8 cellular contexts compared by ENCODE assay signal in genomic region chr1:42756956-42757891, GRCh38. TPM values are rescaled to one million over a fixed set of nuclear protein-coding genes. Genes with fewer than 3 reads are reported as not detected.
DNase-seq lines count a peak whose midpoint lies in the region; ATAC-seq and TF ChIP-seq lines count a peak whose summit lies in the region.

No MANE protein-coding gene starts in this region.

- H3K4me3 ChIP-seq in CD8-positive, alpha-beta memory T cell (ENCODE audit: low read length): no peak overlapping the region
- H3K4me3 ChIP-seq in HAP-1 (no peak overlapping the region), body of pancreas (no peak overlapping the region), kidney epithelial cell (ENCODE audit: low read depth, low read length) (no peak overlapping the region), transverse colon (no peak overlapping the region)

- no peaks in the 10 kb centered on the region for H3K4me1 ChIP-seq in CD8-positive, alpha-beta memory T cell (ENCODE audit: insufficient read depth, low read length)
- H3K4me1 ChIP-seq in HAP-1 (no peaks in the 10 kb centered on the region), body of pancreas (no peaks in the 10 kb centered on the region), transverse colon (no peaks in the 10 kb centered on the region)

- H3K9me3 ChIP-seq in CD8-positive, alpha-beta memory T cell (ENCODE audit: low read length): no peaks in the 10 kb centered on the region
- H3K9me3 ChIP-seq in HAP-1: no peaks in the 10 kb centered on the region
- H3K9me3 ChIP-seq in body of pancreas: no peaks in the 10 kb centered on the region
- no peaks in the 10 kb centered on the region for H3K9me3 ChIP-seq in transverse colon

- no peaks in the 10 kb centered on the region for H3K9me3 Mint-ChIP-seq in CD8-positive, alpha-beta memory T cell

- no peak for TF ChIP-seq EP300 in transverse colon (IDR thresholded peaks at IDR 0.05; ENCODE audit: low read depth)

- in situ Hi-C loops in HAP-1 (cut with MboI; ENCODE audit: low sequenced_read_pairs): no loop called here
- in situ Hi-C loops in transverse colon (cut with MboI; ENCODE audit: low pct_ligation_motif_present in 1 of 4, low pct_unique_long_range_greater_than_20kb in 1 of 4, low sequenced_read_pairs in 3 of 4): loop anchor here in 2 of 4 donors (25.0 kb wide), 1 partner anchor 420 kb away; the partner anchor contains the start of gene FOXJ3 (in 2 of the 2)

- peak overlapping the region in 5 of 8 donors; percentile 46 to 88 (median 80) for H3K27ac Mint-ChIP-seq in CD8-positive, alpha-beta memory T cell

- CTCF ChIA-PET in CD8-positive, alpha-beta memory T cell (lab: Charles Lee): interaction anchor here (3.0 kb wide), 1 partner anchor 9 kb away, joined by 17 read pairs; the partner anchor contains the start of genes C1orf50 and P3H1

- peaks cover under 1 to 4% (median 3%) of the 10 kb centered on the region in 3 donors for H3K4me1 Mint-ChIP-seq in CD8-positive, alpha-beta memory T cell

- H3K27me3 Mint-ChIP-seq in CD8-positive, alpha-beta memory T cell: no peaks in the 10 kb centered on the region

- H3K27me3 ChIP-seq in CD8-positive, alpha-beta memory T cell (ENCODE audit: insufficient read depth, low read length, poor library complexity, severe bottlenecking): no peaks in the 10 kb centered on the region
- H3K27me3 ChIP-seq in HAP-1 (ENCODE audit: low read depth) (no peaks in the 10 kb centered on the region), body of pancreas (no peaks in the 10 kb centered on the region), kidney epithelial cell (ENCODE audit: control insufficient read depth, insufficient read depth, low read length) (no peaks in the 10 kb centered on the region), transverse colon (no peaks in the 10 kb centered on the region)

- peaks cover 14 to 81% (median 34%) of the 10 kb centered on the region in 3 donors for H3K36me3 Mint-ChIP-seq in CD8-positive, alpha-beta memory T cell

- 74 to 78% methylated on average over 17 of the region's 17 CpGs for WGBS in body of pancreas, 2 donors
- WGBS in transverse colon (ENCODE audit: low coverage in 1 of 2), 2 donors: 66 to 76% methylated on average over 7 to 17 of the region's 17 CpGs

- TF ChIP-seq CTCF in body of pancreas (IDR thresholded peaks at IDR 0.05) (peak; percentile 20 to 65 (median 61)), kidney epithelial cell (IDR thresholded peaks at IDR 0.05; ENCODE audit: insufficient read depth, low read length, poor library complexity, severe bottlenecking) (peak; percentile 73), transverse colon (IDR thresholded peaks at IDR 0.05) (peak; percentile 67 to 73 (median 70))

- intact Hi-C loops in body of pancreas (cut with DNase I): no loop called here
- intact Hi-C loops in transverse colon (cut with DNase I; ENCODE audit: low total_unique reads): no loop called here

- peaks cover 49% of the 10 kb centered on the region for H3K36me3 ChIP-seq in CD8-positive, alpha-beta memory T cell (ENCODE audit: insufficient read depth, low read length)
- H3K36me3 ChIP-seq in HAP-1 (replicated peaks): peaks cover 77% of the 10 kb centered on the region
- H3K36me3 ChIP-seq in body of pancreas (replicated peaks in 1 of 2; ENCODE audit: insufficient read depth in 1 of 2, low read depth in 2 of 2): peaks cover 4 to 12% of the 10 kb centered on the region in 2 donors
- peaks cover 5% of the 10 kb centered on the region for H3K36me3 ChIP-seq in kidney epithelial cell (ENCODE audit: control insufficient read depth, insufficient read depth, low read length)
- peaks cover 0 to 26% (median 4%) of the 10 kb centered on the region in 4 donors for H3K36me3 ChIP-seq in transverse colon

- ATAC-seq in body of pancreas: peak; percentile 75
- no peak for ATAC-seq in HG03442 (IDR thresholded peaks at IDR 0.05; ENCODE audit: unreplicated experiment)
- ATAC-seq in GM21723 (IDR thresholded peaks at IDR 0.05; ENCODE audit: unreplicated experiment): no peak

- peak in 2 of 5 donors; percentile 11 to 24 for DNase-seq in CD8-positive, alpha-beta memory T cell
- DNase-seq in HAP-1 (ENCODE audit: low spot score in 2 of 2) (peak; percentile 56 to 68), NCI-H526 treated with DMSO at 0.1 percent for 48 hours (lab: John Stamatoyannopoulos, UW) (peak; percentile 58), body of pancreas (peak in 3 of 4 donors; percentile 21 to 43 (median 23)), kidney epithelial cell (ENCODE audit: low read depth) (peak; percentile 39), transverse colon (no peak)

- no peak for TF ChIP-seq POLR2A in body of pancreas (IDR thresholded peaks at IDR 0.05)
- no peak for TF ChIP-seq POLR2A in transverse colon (IDR thresholded peaks at IDR 0.05)

- no peak overlapping the region for H3K27ac ChIP-seq in CD8-positive, alpha-beta memory T cell (ENCODE audit: low read depth, low read length)
- H3K27ac ChIP-seq in body of pancreas (no peak overlapping the region), transverse colon (no peak overlapping the region)

- POLR2A ChIA-PET in CD8-positive, alpha-beta memory T cell (lab: Charles Lee): no interaction called here

- H3K4me3 Mint-ChIP-seq in CD8-positive, alpha-beta memory T cell: peak overlapping the region in 1 of 7 donors; percentile 15

RNA-seq across cellular contexts. Expression of gene P3H1, which starts 9.6 kb away (rescaled TPM):
- 10 to 100 TPM; 35.6 to 38.5 TPM for total RNA-seq in CD8-positive, alpha-beta memory T cell
- polyA plus RNA-seq in CD8-positive, alpha-beta memory T cell: 11.1 TPM
- 10 to 100 TPM; 16.9 to 34.9 TPM for total RNA-seq in body of pancreas
- 51.7 and 61.5 TPM in 2 replicates for total RNA-seq in kidney epithelial cell
- 10 to 100 TPM in 3 of 4 donors, 1 to 10 TPM in 1; 8.7 to 37.2 (median 10.2) TPM for total RNA-seq in transverse colon

RNA-seq across cellular contexts. Expression of gene C1orf50, which starts 9.8 kb away (rescaled TPM):
- total RNA-seq in CD8-positive, alpha-beta memory T cell: 1 to 10 TPM; 5.4 to 8.7 TPM
- 3.5 TPM for polyA plus RNA-seq in CD8-positive, alpha-beta memory T cell
- 1 to 10 TPM; 2.0 to 2.1 TPM for total RNA-seq in body of pancreas
- 2.9 and 4.6 TPM in 2 replicates for total RNA-seq in kidney epithelial cell
- total RNA-seq in transverse colon: 10 to 100 TPM in 1 of 4 donors, 1 to 10 TPM in 3; 4.0 to 81.2 (median 8.1) TPM

RNA-seq across cellular contexts. Expression of gene CLDN19, which starts 17.2 kb away (rescaled TPM):
- total RNA-seq in CD8-positive, alpha-beta memory T cell: not detected
- polyA plus RNA-seq in CD8-positive, alpha-beta memory T cell: not detected
- total RNA-seq in body of pancreas: not detected
- total RNA-seq in kidney epithelial cell: 0.08 and 2.5 TPM in 2 replicates
- total RNA-seq in transverse colon: under 1 TPM in 1 of 4 donors, not detected in 3; 0.27 TPM

RNA-seq across cellular contexts. Expression of gene TMEM269, which starts 27.6 kb away (rescaled TPM):
- total RNA-seq in CD8-positive, alpha-beta memory T cell: under 1 TPM; 0.16 to 0.20 TPM
- polyA plus RNA-seq in CD8-positive, alpha-beta memory T cell: not detected
- not detected for total RNA-seq in body of pancreas
- 0.04 and 0.27 TPM in 2 replicates for total RNA-seq in kidney epithelial cell
- under 1 TPM in 1 of 4 donors, not detected in 3; 0.37 TPM for total RNA-seq in transverse colon

RNA-seq across cellular contexts. Expression of gene ERMAP, which starts 59.7 kb away (rescaled TPM):
- 1 to 10 TPM; 3.5 to 3.6 TPM for total RNA-seq in CD8-positive, alpha-beta memory T cell
- polyA plus RNA-seq in CD8-positive, alpha-beta memory T cell: 3.1 TPM
- total RNA-seq in body of pancreas (10 to 100 TPM in 1 of 2 donors, 1 to 10 TPM in 1; 8.8 to 11.9 TPM), kidney epithelial cell (7.4 and 8.9 TPM in 2 replicates), transverse colon (10 to 100 TPM; 12.5 to 30.7 (median 14.1) TPM)
